In the genomic region with DNA sequence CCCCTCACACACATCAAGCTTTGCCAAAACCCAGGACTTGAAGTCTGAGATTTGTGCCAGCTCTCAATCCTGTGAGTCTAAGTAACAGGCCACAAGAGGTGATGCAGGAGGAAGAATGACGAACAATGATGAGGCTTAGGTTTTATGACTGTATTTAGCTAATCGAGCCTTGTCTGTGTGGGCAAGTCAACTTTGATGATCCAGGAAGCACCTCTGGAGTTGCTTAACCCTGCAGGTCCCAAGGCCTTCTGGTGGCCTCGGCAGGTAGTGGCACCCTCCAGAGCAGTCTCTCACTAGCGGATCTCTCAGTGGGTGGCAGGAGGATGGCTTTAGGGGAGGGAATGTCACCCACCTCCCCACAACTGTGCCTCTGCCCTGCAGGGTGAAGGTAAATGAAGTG, we compare ENCODE assay signal across 1 cellular context.
TF ChIP-seq lines count a peak whose summit lies in the region.

No MANE protein-coding gene starts in this region.

TF ChIP-seq in GM23338, 12 proteins besides CTCF, POLR2A, EP300 and RAD21 (continued from another document):
- TF ChIP-seq, protein P1, sequence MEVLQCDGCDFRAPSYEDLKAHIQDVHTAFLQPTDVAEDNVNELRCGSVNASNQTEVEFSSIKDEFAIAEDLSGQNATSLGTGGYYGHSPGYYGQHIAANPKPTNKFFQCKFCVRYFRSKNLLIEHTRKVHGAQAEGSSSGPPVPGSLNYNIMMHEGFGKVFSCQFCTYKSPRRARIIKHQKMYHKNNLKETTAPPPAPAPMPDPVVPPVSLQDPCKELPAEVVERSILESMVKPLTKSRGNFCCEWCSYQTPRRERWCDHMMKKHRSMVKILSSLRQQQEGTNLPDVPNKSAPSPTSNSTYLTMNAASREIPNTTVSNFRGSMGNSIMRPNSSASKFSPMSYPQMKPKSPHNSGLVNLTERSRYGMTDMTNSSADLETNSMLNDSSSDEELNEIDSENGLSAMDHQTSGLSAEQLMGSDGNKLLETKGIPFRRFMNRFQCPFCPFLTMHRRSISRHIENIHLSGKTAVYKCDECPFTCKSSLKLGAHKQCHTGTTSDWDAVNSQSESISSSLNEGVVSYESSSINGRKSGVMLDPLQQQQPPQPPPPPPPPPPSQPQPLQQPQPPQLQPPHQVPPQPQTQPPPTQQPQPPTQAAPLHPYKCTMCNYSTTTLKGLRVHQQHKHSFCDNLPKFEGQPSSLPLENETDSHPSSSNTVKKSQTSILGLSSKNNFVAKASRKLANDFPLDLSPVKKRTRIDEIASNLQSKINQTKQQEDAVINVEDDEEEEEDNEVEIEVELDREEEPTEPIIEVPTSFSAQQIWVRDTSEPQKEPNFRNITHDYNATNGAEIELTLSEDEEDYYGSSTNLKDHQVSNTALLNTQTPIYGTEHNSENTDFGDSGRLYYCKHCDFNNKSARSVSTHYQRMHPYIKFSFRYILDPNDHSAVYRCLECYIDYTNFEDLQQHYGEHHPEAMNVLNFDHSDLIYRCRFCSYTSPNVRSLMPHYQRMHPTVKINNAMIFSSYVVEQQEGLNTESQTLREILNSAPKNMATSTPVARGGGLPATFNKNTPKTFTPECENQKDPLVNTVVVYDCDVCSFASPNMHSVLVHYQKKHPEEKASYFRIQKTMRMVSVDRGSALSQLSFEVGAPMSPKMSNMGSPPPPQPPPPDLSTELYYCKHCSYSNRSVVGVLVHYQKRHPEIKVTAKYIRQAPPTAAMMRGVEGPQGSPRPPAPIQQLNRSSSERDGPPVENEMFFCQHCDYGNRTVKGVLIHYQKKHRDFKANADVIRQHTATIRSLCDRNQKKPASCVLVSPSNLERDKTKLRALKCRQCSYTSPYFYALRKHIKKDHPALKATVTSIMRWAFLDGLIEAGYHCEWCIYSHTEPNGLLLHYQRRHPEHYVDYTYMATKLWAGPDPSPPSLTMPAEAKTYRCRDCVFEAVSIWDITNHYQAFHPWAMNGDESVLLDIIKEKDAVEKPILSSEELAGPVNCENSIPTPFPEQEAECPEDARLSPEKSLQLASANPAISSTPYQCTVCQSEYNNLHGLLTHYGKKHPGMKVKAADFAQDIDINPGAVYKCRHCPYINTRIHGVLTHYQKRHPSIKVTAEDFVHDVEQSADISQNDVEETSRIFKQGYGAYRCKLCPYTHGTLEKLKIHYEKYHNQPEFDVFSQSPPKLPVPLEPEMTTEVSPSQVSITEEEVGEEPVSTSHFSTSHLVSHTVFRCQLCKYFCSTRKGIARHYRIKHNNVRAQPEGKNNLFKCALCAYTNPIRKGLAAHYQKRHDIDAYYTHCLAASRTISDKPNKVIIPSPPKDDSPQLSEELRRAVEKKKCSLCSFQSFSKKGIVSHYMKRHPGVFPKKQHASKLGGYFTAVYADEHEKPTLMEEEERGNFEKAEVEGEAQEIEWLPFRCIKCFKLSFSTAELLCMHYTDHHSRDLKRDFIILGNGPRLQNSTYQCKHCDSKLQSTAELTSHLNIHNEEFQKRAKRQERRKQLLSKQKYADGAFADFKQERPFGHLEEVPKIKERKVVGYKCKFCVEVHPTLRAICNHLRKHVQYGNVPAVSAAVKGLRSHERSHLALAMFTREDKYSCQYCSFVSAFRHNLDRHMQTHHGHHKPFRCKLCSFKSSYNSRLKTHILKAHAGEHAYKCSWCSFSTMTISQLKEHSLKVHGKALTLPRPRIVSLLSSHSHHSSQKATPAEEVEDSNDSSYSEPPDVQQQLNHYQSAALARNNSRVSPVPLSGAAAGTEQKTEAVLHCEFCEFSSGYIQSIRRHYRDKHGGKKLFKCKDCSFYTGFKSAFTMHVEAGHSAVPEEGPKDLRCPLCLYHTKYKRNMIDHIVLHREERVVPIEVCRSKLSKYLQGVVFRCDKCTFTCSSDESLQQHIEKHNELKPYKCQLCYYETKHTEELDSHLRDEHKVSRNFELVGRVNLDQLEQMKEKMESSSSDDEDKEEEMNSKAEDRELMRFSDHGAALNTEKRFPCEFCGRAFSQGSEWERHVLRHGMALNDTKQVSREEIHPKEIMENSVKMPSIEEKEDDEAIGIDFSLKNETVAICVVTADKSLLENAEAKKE (CRISPR knock-in tag; IDR thresholded peaks at IDR 0.05), result no peak
- TF ChIP-seq ZNF114 (CRISPR knock-in tag; IDR thresholded peaks at IDR 0.05) (no peak), STAT1 (IDR thresholded peaks at IDR 0.05; ENCODE audit: unreplicated experiment) (no peak), EZH2 (IDR thresholded peaks at IDR 0.05; ENCODE audit: low read depth, unreplicated experiment) (no peak), JUNB (IDR thresholded peaks at IDR 0.05; ENCODE audit: unreplicated experiment) (no peak), CREB1 (CRISPR knock-in tag; IDR thresholded peaks at IDR 0.05; ENCODE audit: low read depth) (no peak)
- TF ChIP-seq, protein P2, sequence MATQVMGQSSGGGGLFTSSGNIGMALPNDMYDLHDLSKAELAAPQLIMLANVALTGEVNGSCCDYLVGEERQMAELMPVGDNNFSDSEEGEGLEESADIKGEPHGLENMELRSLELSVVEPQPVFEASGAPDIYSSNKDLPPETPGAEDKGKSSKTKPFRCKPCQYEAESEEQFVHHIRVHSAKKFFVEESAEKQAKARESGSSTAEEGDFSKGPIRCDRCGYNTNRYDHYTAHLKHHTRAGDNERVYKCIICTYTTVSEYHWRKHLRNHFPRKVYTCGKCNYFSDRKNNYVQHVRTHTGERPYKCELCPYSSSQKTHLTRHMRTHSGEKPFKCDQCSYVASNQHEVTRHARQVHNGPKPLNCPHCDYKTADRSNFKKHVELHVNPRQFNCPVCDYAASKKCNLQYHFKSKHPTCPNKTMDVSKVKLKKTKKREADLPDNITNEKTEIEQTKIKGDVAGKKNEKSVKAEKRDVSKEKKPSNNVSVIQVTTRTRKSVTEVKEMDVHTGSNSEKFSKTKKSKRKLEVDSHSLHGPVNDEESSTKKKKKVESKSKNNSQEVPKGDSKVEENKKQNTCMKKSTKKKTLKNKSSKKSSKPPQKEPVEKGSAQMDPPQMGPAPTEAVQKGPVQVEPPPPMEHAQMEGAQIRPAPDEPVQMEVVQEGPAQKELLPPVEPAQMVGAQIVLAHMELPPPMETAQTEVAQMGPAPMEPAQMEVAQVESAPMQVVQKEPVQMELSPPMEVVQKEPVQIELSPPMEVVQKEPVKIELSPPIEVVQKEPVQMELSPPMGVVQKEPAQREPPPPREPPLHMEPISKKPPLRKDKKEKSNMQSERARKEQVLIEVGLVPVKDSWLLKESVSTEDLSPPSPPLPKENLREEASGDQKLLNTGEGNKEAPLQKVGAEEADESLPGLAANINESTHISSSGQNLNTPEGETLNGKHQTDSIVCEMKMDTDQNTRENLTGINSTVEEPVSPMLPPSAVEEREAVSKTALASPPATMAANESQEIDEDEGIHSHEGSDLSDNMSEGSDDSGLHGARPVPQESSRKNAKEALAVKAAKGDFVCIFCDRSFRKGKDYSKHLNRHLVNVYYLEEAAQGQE (IDR thresholded peaks at IDR 0.05; ENCODE audit: unreplicated experiment), result no peak
- TF ChIP-seq, protein P3, sequence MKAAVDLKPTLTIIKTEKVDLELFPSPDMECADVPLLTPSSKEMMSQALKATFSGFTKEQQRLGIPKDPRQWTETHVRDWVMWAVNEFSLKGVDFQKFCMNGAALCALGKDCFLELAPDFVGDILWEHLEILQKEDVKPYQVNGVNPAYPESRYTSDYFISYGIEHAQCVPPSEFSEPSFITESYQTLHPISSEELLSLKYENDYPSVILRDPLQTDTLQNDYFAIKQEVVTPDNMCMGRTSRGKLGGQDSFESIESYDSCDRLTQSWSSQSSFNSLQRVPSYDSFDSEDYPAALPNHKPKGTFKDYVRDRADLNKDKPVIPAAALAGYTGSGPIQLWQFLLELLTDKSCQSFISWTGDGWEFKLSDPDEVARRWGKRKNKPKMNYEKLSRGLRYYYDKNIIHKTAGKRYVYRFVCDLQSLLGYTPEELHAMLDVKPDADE (IDR thresholded peaks at IDR 0.05), result no peak
TF ChIP-seq in GM23338: peak in this region for 0.
